ENCODE assay signal across 31 cellular contexts in genomic region chr4:85793256-85793655, GRCh38.
DNase-seq lines count a peak whose midpoint lies in the region; ATAC-seq, FAIRE-seq and TF ChIP-seq lines count a peak whose summit lies in the region.
"Had no signal": no experiment of that assay in that cellular context is flagged by ENCODE, and none has a peak within 500 bp of the region (broad histone marks: within the 10 kb centered on the region; RNA-seq: fewer than 3 reads in every experiment).

No MANE protein-coding gene starts in this region.

- POLR2A ChIA-PET in endothelial cell of umbilical vein (lab: Charles Lee), result interaction anchor here (0.9 kb wide), 1 partner anchor 10 kb away, joined by 3 read pairs; no protein-coding TSS in a partner anchor

- dilution Hi-C loops in endothelial cell of umbilical vein (cut with MboI; ENCODE audit: extremely low pct_ligation_motif_present, low sequenced_read_pairs), result no loop called here

- H3K9me3 ChIP-seq in endothelial cell of umbilical vein (replicated peaks; ENCODE audit: control insufficient read depth, insufficient read depth, low read length) (no peaks in the 10 kb centered on the region), breast epithelium (peaks cover 0 to under 1% of the 10 kb centered on the region in 2 donors)
- H3K9me3 ChIP-seq: body of pancreas, mucosa of descending colon, sigmoid colon, upper lobe of right lung had no signal

- CTCF ChIA-PET in endothelial cell of umbilical vein (lab: Charles Lee), result interaction anchor here (0.9 to 2.3 kb wide), 7 partner anchors 10 to 251 kb away, joined by 3 to 19 read pairs (median 3); no protein-coding TSS in a partner anchor

- H3K4me1 Mint-ChIP-seq in nephron, result peaks cover 55% of the 10 kb centered on the region
- H3K4me1 Mint-ChIP-seq: activated naive CD8-positive, alpha-beta T cell treated with anti-CD3 and anti-CD28 coated beads, Interleukin-2, amount 50 U/mL, for 24 hours; natural killer cell had no signal

- ATAC-seq in SK-N-SH treated with all-trans-retinoic acid at 6 μM for 48 hours (no peak), GM19452 (IDR thresholded peaks at IDR 0.05; ENCODE audit: unreplicated experiment) (no peak)
- ATAC-seq: activated naive CD8-positive, alpha-beta T cell treated with anti-CD3 and anti-CD28 coated beads, Interleukin-2, amount 50 U/mL, for 24 hours; activated T-cell treated with anti-CD3 and anti-CD28 coated beads, Interleukin-2, amount 50 U/mL, for 4 hours; body of pancreas; mucosa of descending colon; natural killer cell; stimulated activated memory B cell treated with anti-CD40 and anti-IgM and Interleukin-4, amounts not matched to agents 10 μg/mL and 1 μg/mL and 100 μg/mL, for 72 hours; upper lobe of right lung had no signal

- intact Hi-C loops in endothelial cell of umbilical vein (cut with micrococcal nuclease) (no loop called here), breast epithelium (cut with DNase I; ENCODE audit: low total_unique reads) (no loop called here)

- DNase-seq in endothelial cell of umbilical vein (ENCODE audit: low read depth, low spot score) (no peak), mesenteric fat pad (ENCODE audit: low spot score) (no peak), breast epithelium (ENCODE audit: low spot score in 2 of 2) (no peak)
- no peak for DNase-seq in activated CD8-positive, alpha-beta memory T cell treated with anti-CD3 and anti-CD28 coated beads, Interleukin-2, amount 50 U/mL, for 4 hours
- DNase-seq: activated gamma-delta T cell treated with Interleukin-2 at 50 U/mL for 16 hours; activated naive CD8-positive, alpha-beta T cell treated with anti-CD3 and anti-CD28 coated beads, Interleukin-2, amount 50 U/mL, for 24 hours; activated T-cell treated with anti-CD3 and anti-CD28 coated beads, Interleukin-2, amount 50 U/mL, for 4 hours; body of pancreas; Calu3; DMS79; effector memory CD4-positive, alpha-beta T cell; GDM1; kidney glomerular epithelial cell; mucosa of descending colon; natural killer cell; NCI-H1092; NCI-H1694; NCI-H446 treated with DMSO at 0.1 percent for 48 hours; occipital lobe; sigmoid colon; stimulated activated CD4-positive, alpha-beta T cell treated with anti-CD3 and anti-CD28 coated beads, Interleukin-15, amount 100 ng/mL, for 24 hours; substantia nigra; upper lobe of right lung had no signal

- TF ChIP-seq POLR2A in endothelial cell of umbilical vein (IDR thresholded peaks at IDR 0.05; ENCODE audit: low read depth, low read length) (no peak), breast epithelium (IDR thresholded peaks at IDR 0.05) (no peak)

- peaks cover 16% of the 10 kb centered on the region for H3K36me3 Mint-ChIP-seq in nephron (ENCODE audit: low read depth)
- H3K36me3 Mint-ChIP-seq: natural killer cell; stimulated activated memory B cell treated with anti-CD40 and anti-IgM and Interleukin-4, amounts not matched to agents 10 μg/mL and 1 μg/mL and 100 μg/mL, for 72 hours had no signal

- H2AFZ ChIP-seq in ACC112 (ENCODE audit: low read length, unreplicated experiment) (no peak overlapping the region), endothelial cell of umbilical vein (ENCODE audit: low read depth, low read length) (no peak overlapping the region)

- H3K27ac ChIP-seq in ACC112 (ENCODE audit: low read depth, low read length) (peak overlapping the region; percentile 86), endothelial cell of umbilical vein (ENCODE audit: insufficient read depth, low read depth, low read length) (peak overlapping the region; percentile 62), breast epithelium (no peak overlapping the region)
- H3K27ac ChIP-seq: 22Rv1, body of pancreas, upper lobe of right lung had no signal

- H3K9ac ChIP-seq in endothelial cell of umbilical vein (replicated peaks; ENCODE audit: extremely low read depth, insufficient read depth, low read length), result peak overlapping the region; percentile 12

- H3K27me3 Mint-ChIP-seq in nephron (ENCODE audit: low read depth), result no peaks in the 10 kb centered on the region
- H3K27me3 Mint-ChIP-seq: activated naive CD8-positive, alpha-beta T cell treated with anti-CD3 and anti-CD28 coated beads, Interleukin-2, amount 50 U/mL, for 24 hours; stimulated activated memory B cell treated with anti-CD40 and anti-IgM and Interleukin-4, amounts not matched to agents 10 μg/mL and 1 μg/mL and 100 μg/mL, for 72 hours had no signal

- peak overlapping the region; percentile 84 to 94 (median 93) for H3K27ac Mint-ChIP-seq in nephron
- H3K27ac Mint-ChIP-seq: activated naive CD8-positive, alpha-beta T cell treated with anti-CD3 and anti-CD28 coated beads, Interleukin-2, amount 50 U/mL, for 24 hours; natural killer cell; stimulated activated memory B cell treated with anti-CD40 and anti-IgM and Interleukin-4, amounts not matched to agents 10 μg/mL and 1 μg/mL and 100 μg/mL, for 72 hours; T-helper 1 cell treated with Interleukin-12 subunit alpha and Interleukin-12 subunit beta and Interleukin-4 antibody, amounts not matched to agents 30 μg/mL and 1 μg/mL, for 36 hours had no signal

- peaks cover 95% of the 10 kb centered on the region for H3K79me2 ChIP-seq in ACC112 (ENCODE audit: control insufficient read depth, insufficient read depth, low read length, unreplicated experiment)
- H3K79me2 ChIP-seq in endothelial cell of umbilical vein (ENCODE audit: control insufficient read depth, insufficient read depth, low read length), result peaks cover 97% of the 10 kb centered on the region

- peaks cover 13% of the 10 kb centered on the region for H3K9me3 Mint-ChIP-seq in nephron
- H3K9me3 Mint-ChIP-seq: activated naive CD8-positive, alpha-beta T cell treated with anti-CD3 and anti-CD28 coated beads, Interleukin-2, amount 50 U/mL, for 24 hours; activated T-cell treated with anti-CD3 and anti-CD28 coated beads, Interleukin-2, amount 50 U/mL, for 4 hours; stimulated activated memory B cell treated with anti-CD40 and anti-IgM and Interleukin-4, amounts not matched to agents 10 μg/mL and 1 μg/mL and 100 μg/mL, for 72 hours; T-helper 1 cell treated with Interleukin-12 subunit alpha and Interleukin-12 subunit beta and Interleukin-4 antibody, amounts not matched to agents 30 μg/mL and 1 μg/mL, for 36 hours had no signal

- no peaks in the 10 kb centered on the region for H3K9me1 ChIP-seq in endothelial cell of umbilical vein (replicated peaks; ENCODE audit: control insufficient read depth, extremely low read depth, insufficient read depth, low read length)

- no peaks in the 10 kb centered on the region for H4K20me1 ChIP-seq in endothelial cell of umbilical vein (replicated peaks; ENCODE audit: control insufficient read depth, extremely low read depth, insufficient read depth, low read length)

- H3K4me1 ChIP-seq in ACC112 (ENCODE audit: control insufficient read depth, insufficient read depth, low read length, unreplicated experiment) (peaks cover 77% of the 10 kb centered on the region), endothelial cell of umbilical vein (ENCODE audit: control insufficient read depth, extremely low read depth, insufficient read depth, low read length) (peaks cover 76% of the 10 kb centered on the region), breast epithelium (no peaks in the 10 kb centered on the region)

- BruUV-seq in endothelial cell of umbilical vein (replicated peaks; lab: Mats Ljungman, UMichigan), result TSS peak; percentile 41

- H3K27me3 ChIP-seq in ACC112 (ENCODE audit: insufficient read depth, low read length) (no peaks in the 10 kb centered on the region), endothelial cell of umbilical vein (ENCODE audit: control insufficient read depth in 2 of 2, insufficient read depth in 2 of 2, low read length in 2 of 2) (no peaks in the 10 kb centered on the region), breast epithelium (no peaks in the 10 kb centered on the region)
- H3K27me3 ChIP-seq: body of pancreas, sigmoid colon, upper lobe of right lung had no signal

- FAIRE-seq in endothelial cell of umbilical vein (lab: Jason Lieb, UNC), result no peak
- FAIRE-seq: frontal cortex had no signal

- no peak overlapping the region for H3K4me3 Mint-ChIP-seq in nephron
- H3K4me3 Mint-ChIP-seq: activated naive CD8-positive, alpha-beta T cell treated with anti-CD3 and anti-CD28 coated beads, Interleukin-2, amount 50 U/mL, for 24 hours; activated T-cell treated with anti-CD3 and anti-CD28 coated beads, Interleukin-2, amount 50 U/mL, for 4 hours; natural killer cell; stimulated activated memory B cell treated with anti-CD40 and anti-IgM and Interleukin-4, amounts not matched to agents 10 μg/mL and 1 μg/mL and 100 μg/mL, for 72 hours; T-helper 1 cell treated with Interleukin-12 subunit alpha and Interleukin-12 subunit beta and Interleukin-4 antibody, amounts not matched to agents 30 μg/mL and 1 μg/mL, for 36 hours had no signal

- H3K4me2 ChIP-seq in endothelial cell of umbilical vein (ENCODE audit: insufficient read depth, low read length), result peak overlapping the region; percentile 91

- 0 out of 2 replicates have a peak overlapping the region, but pooled peaks have one; percentile 12 for H3K4me3 ChIP-seq in ACC112 (ENCODE audit: low read depth, low read length)
- peak overlapping the region in 1 of 3 experiments; percentile 5 for H3K4me3 ChIP-seq in endothelial cell of umbilical vein (replicated peaks in 1 of 3; ENCODE audit: insufficient read depth in 1 of 3, low read depth in 1 of 3, low read length in 3 of 3)
- no peak overlapping the region for H3K4me3 ChIP-seq in breast epithelium
- H3K4me3 ChIP-seq: body of pancreas, mucosa of descending colon, sigmoid colon, upper lobe of right lung had no signal

- TF ChIP-seq CTCF in endothelial cell of umbilical vein (IDR thresholded peaks at IDR 0.05; ENCODE audit: extremely low read depth in 1 of 2, insufficient read depth in 1 of 2, low read depth in 1 of 2, low read length in 2 of 2) (no peak), nephron (IDR thresholded peaks at IDR 0.05; ENCODE audit: unreplicated experiment in 3 of 3) (no peak), breast epithelium (IDR thresholded peaks at IDR 0.05) (no peak)

- H3K36me3 ChIP-seq in ACC112 (ENCODE audit: insufficient read depth, low read length), result peaks cover 6% of the 10 kb centered on the region; the same call in 1 of the 2 replicates
- H3K36me3 ChIP-seq in endothelial cell of umbilical vein (ENCODE audit: control insufficient read depth in 2 of 2, extremely low read depth in 1 of 2, insufficient read depth in 2 of 2, low read length in 2 of 2), result no peaks in the 10 kb centered on the region
- H3K36me3 ChIP-seq in breast epithelium, result no peaks in the 10 kb centered on the region
- H3K36me3 ChIP-seq: sigmoid colon, upper lobe of right lung had no signal

TF ChIP-seq in SK-N-SH treated with all-trans-retinoic acid at 6 μM for 48 hours, 23 proteins besides CTCF, POLR2A, EP300 and RAD21 (continues in another document):
- no peak for TF ChIP-seq PPARA (CRISPR knock-in tag; IDR thresholded peaks at IDR 0.05; ENCODE audit: borderline replicate concordance)
- TF ChIP-seq CSDC2 (CRISPR knock-in tag; IDR thresholded peaks at IDR 0.05), result no peak

TF ChIP-seq in endothelial cell of umbilical vein, 7 proteins besides CTCF, POLR2A, EP300 and RAD21:
- TF ChIP-seq FOS (IDR thresholded peaks at IDR 0.05; ENCODE audit: borderline replicate concordance, insufficient read depth, low read length) (no peak), JUN (IDR thresholded peaks at IDR 0.05; ENCODE audit: borderline replicate concordance, insufficient read depth, insufficient read length, low read depth) (no peak), MYC (IDR thresholded peaks at IDR 0.05; ENCODE audit: low read depth, low read length) (no peak)
TF ChIP-seq in endothelial cell of umbilical vein: peak in this region for 0.

Comparison
In these comparisons a context has a peak if more than half of its experiments do, and no peak if none do; other contexts are left out.
1. H3K27ac ChIP-seq: peak in ACC112 (single experiment) and endothelial cell of umbilical vein (single experiment); none in breast epithelium (0 of 2).